In genomic region chr15:93759626-93760025, GRCh38 we compare ENCODE assay signal across 23 cellular contexts.
"Had no signal": no experiment of that assay in that cellular context is flagged by ENCODE, and none has a peak within 500 bp of the region (broad histone marks: within the 10 kb centered on the region; RNA-seq: fewer than 3 reads in every experiment).

No MANE protein-coding gene starts in this region.

- H3K27ac Mint-ChIP-seq: endodermal cell; natural killer cell treated with Interleukin-12 subunit alpha and Interleukin-12 subunit beta and Interleukin-15 and Interleukin-18, amount 100 ng/mL, for 72 hours had no signal

- H3K9me3 ChIP-seq: gastroesophageal sphincter, lower lobe of right lung, ovary, suprapubic skin, thyroid gland, upper lobe of left lung, vagina had no signal

- DNase-seq: effector CD4-positive, alpha-beta T cell; endodermal cell; glutamatergic neuron; islet precursor cell; left lung; lower lobe of right lung; mesenchymal stem cell; midbrain; nucleus accumbens; ovary; right cardiac atrium; stimulated activated CD4-positive, alpha-beta T cell treated with anti-CD3 and anti-CD28 coated beads, Interleukin-2, amount 100 ng/mL, for 48 hours; stimulated activated naive CD8-positive, alpha-beta T cell treated with anti-CD3 and anti-CD28 coated beads, Interleukin-15, Interleukin-2, amounts not matched to agents 100 U/mL and 50 U/mL, for 24 hours; thyroid gland; upper lobe of left lung had no signal

- FAIRE-seq: endothelial cell of umbilical vein had no signal

- H3K4me1 Mint-ChIP-seq: endodermal cell had no signal

- ATAC-seq: gastroesophageal sphincter; left lung; lower lobe of right lung; natural killer cell treated with Interleukin-12 subunit alpha and Interleukin-12 subunit beta and Interleukin-15 and Interleukin-18, amount 100 ng/mL, for 72 hours; right cardiac atrium; stimulated activated naive CD8-positive, alpha-beta T cell treated with anti-CD3 and anti-CD28 coated beads, Interleukin-15, Interleukin-2, amounts not matched to agents 100 U/mL and 50 U/mL, for 24 hours had no signal

- H3K27me3 ChIP-seq: gastroesophageal sphincter, left lung, neural progenitor cell, ovary, suprapubic skin, thyroid gland, upper lobe of left lung, vagina had no signal

- H3K36me3 Mint-ChIP-seq: natural killer cell treated with Interleukin-12 subunit alpha and Interleukin-12 subunit beta and Interleukin-15 and Interleukin-18, amount 100 ng/mL, for 72 hours had no signal

- H3K4me1 ChIP-seq: gastroesophageal sphincter, left lung, lower lobe of right lung, suprapubic skin, thyroid gland, upper lobe of left lung, vagina had no signal

- H3K4me3 Mint-ChIP-seq: endodermal cell; natural killer cell treated with Interleukin-12 subunit alpha and Interleukin-12 subunit beta and Interleukin-15 and Interleukin-18, amount 100 ng/mL, for 72 hours; neural progenitor cell had no signal

- H3K27ac ChIP-seq: coronary artery, gastroesophageal sphincter, left lung, lower lobe of right lung, neural progenitor cell, ovary, suprapubic skin, thyroid gland, upper lobe of left lung, vagina had no signal

- H3K4me2 ChIP-seq: neural progenitor cell, smooth muscle cell had no signal

- H3K36me3 ChIP-seq: gastroesophageal sphincter, left lung, lower lobe of right lung, neural progenitor cell, ovary, suprapubic skin, thyroid gland, upper lobe of left lung, vagina had no signal

- H3K9me3 Mint-ChIP-seq: natural killer cell treated with Interleukin-12 subunit alpha and Interleukin-12 subunit beta and Interleukin-15 and Interleukin-18, amount 100 ng/mL, for 72 hours had no signal

- H2AFZ ChIP-seq: neural progenitor cell had no signal

- H3K9ac ChIP-seq: neural progenitor cell had no signal

- H3K4me3 ChIP-seq: coronary artery, gastroesophageal sphincter, left lung, lower lobe of right lung, neural progenitor cell, ovary, smooth muscle cell, suprapubic skin, thyroid gland, upper lobe of left lung, vagina had no signal
